1 cellular context compared by ENCODE assay signal in genomic region chr2:3319745-3320566, GRCh38.
TF ChIP-seq lines count a peak whose summit lies in the region.

No MANE protein-coding gene starts in this region.

TF ChIP-seq in SK-N-SH, 30 proteins besides CTCF, POLR2A, EP300 and RAD21 (continued from another document):
- no peak for TF ChIP-seq REST (IDR thresholded peaks at IDR 0.05; ENCODE audit: low read depth, low read length)
- TF ChIP-seq NRF1 (IDR thresholded peaks at IDR 0.05; ENCODE audit: low read depth, low read length), result no peak
- TF ChIP-seq RCOR1 (IDR thresholded peaks at IDR 0.05; ENCODE audit: low read length), result no peak
- no peak for TF ChIP-seq MXI1 (IDR thresholded peaks at IDR 0.05; ENCODE audit: low read depth, low read length)
- TF ChIP-seq MEF2A (IDR thresholded peaks at IDR 0.05; ENCODE audit: borderline replicate concordance, low read depth), result no peak
- TF ChIP-seq YY1 (IDR thresholded peaks at IDR 0.05; ENCODE audit: low read depth), result no peak
- no peak for TF ChIP-seq FOXJ3 (CRISPR knock-in tag; IDR thresholded peaks at IDR 0.05)
- no peak for TF ChIP-seq USF1 (IDR thresholded peaks at IDR 0.05; ENCODE audit: borderline replicate concordance, low read depth)
